In the genomic region with DNA sequence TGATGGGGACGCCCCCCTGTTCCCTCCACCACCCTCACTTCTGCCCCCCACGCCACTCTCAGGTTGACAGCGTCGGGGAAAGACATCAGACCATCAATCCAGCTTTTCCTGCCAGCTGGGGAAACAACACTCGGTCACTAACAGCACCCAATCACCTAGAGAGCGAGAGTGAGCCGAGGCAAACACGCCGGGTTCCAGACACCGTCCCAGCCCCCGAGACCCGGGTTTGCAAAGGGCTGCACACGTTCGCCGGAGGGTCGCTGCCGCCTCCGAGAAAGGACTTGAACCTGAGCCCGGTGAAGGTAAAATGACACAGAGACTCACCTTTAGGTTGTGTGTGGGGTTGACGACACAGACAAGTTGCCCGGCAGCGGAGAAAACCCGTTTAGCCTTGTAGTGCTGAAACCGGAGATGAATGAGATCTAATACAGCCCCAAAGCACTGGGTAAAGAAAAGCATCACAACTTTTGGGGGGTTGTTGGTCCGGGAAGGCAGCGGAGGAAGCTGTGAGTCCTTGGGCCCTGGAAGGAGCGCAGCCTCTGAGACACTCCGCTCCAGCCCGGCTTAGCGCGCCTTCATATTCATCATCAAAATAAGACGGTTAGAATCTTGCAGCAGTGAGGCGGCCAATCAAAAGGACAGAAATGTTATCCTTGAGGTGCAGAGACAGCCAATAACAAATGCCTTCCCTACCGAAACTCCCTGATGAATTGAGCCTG, we compare ENCODE assay signal across 8 cellular contexts. TPM values are rescaled to one million over a fixed set of nuclear protein-coding genes. Genes with fewer than 3 reads are reported as not detected.
A peak's percentile ranks its signal among the peaks of the same experiment; 100 is the strongest.
DNase-seq lines count a peak whose midpoint lies in the region; ATAC-seq and TF ChIP-seq lines count a peak whose summit lies in the region.

A gene with protein sequence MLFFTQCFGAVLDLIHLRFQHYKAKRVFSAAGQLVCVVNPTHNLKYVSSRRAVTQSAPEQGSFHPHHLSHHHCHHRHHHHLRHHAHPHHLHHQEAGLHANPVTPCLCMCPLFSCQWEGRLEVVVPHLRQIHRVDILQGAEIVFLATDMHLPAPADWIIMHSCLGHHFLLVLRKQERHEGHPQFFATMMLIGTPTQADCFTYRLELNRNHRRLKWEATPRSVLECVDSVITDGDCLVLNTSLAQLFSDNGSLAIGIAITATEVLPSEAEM (minus strand): TSS at position 583 of the 719 bp plus-strand sequence. CDS start 124 bp downstream, at position 459.

- ATAC-seq in GM18511 (IDR thresholded peaks at IDR 0.05; ENCODE audit: unreplicated experiment) (no peak), HG02642 (IDR thresholded peaks at IDR 0.05; ENCODE audit: poor library complexity, unreplicated experiment) (no peak), HG03439 (IDR thresholded peaks at IDR 0.05; ENCODE audit: unreplicated experiment) (no peak)

- DNase-seq in GM23248 (peak; percentile 20), fibroblast of peridontal ligament (ENCODE audit: extremely low read depth) (peak; percentile 10), ovary (no peak), MV-4-11 (lab: John Stamatoyannopoulos, UW) (no peak)
- DNase-seq in activated CD4-positive, alpha-beta memory T cell treated with anti-CD3 and anti-CD28 coated beads, Interleukin-2, amount 10 ng/mL, durations not matched to agents 7 days and 5 days = no peak

- H3F3A ChIP-seq in GM23248 (ENCODE audit: insufficient read depth) = no peaks in the 10 kb centered on the region

- H3K27ac ChIP-seq in GM23248 (no peak within 1 kb of the TSS), ovary (no peak within 1 kb of the TSS)

- TF ChIP-seq EP300 in ovary (IDR thresholded peaks at IDR 0.05) = no peak

- no peaks in the 10 kb centered on the region for H4K20me1 ChIP-seq in GM23248 (ENCODE audit: insufficient read depth)

- in situ Hi-C loops in GM23248 (cut with MboI) = no loop called here

- H3K9me3 Mint-ChIP-seq in activated CD4-positive, alpha-beta memory T cell treated with anti-CD3 and anti-CD28 coated beads, Interleukin-2, amount 10 ng/mL, durations not matched to agents 7 days and 5 days = no peaks in the 10 kb centered on the region

- H3K4me3 ChIP-seq in GM23248 (no peak within 1 kb of the TSS), ovary (peak within 1 kb of the TSS; percentile 16)

- no peak within 1 kb of the TSS for H3K9ac ChIP-seq in GM23248

- peaks cover 39% of the 10 kb centered on the region for H3K4me1 Mint-ChIP-seq in activated CD4-positive, alpha-beta memory T cell treated with anti-CD3 and anti-CD28 coated beads, Interleukin-2, amount 10 ng/mL, durations not matched to agents 7 days and 5 days

- H3K36me3 ChIP-seq in GM23248 (ENCODE audit: low read depth) (no peaks in the 10 kb centered on the region), ovary (no peaks in the 10 kb centered on the region)

- no peaks in the 10 kb centered on the region for H3K79me2 ChIP-seq in GM23248 (ENCODE audit: insufficient read depth)

- POLR2A ChIA-PET in activated CD4-positive, alpha-beta memory T cell treated with anti-CD3 and anti-CD28 coated beads, Interleukin-2, amount 10 ng/mL, durations not matched to agents 7 days and 5 days (lab: Charles Lee) = no interaction called here

- no peaks in the 10 kb centered on the region for H3K36me3 Mint-ChIP-seq in activated CD4-positive, alpha-beta memory T cell treated with anti-CD3 and anti-CD28 coated beads, Interleukin-2, amount 10 ng/mL, durations not matched to agents 7 days and 5 days (ENCODE audit: low read depth)

- H3K4me2 ChIP-seq in GM23248 (ENCODE audit: unreplicated experiment) = no peak within 1 kb of the TSS

- CTCF ChIA-PET in activated CD4-positive, alpha-beta memory T cell treated with anti-CD3 and anti-CD28 coated beads, Interleukin-2, amount 10 ng/mL, durations not matched to agents 7 days and 5 days (lab: Charles Lee) = no interaction called here

- no peaks in the 10 kb centered on the region for H3K9me3 ChIP-seq in GM23248 (ENCODE audit: low read depth)
- H3K9me3 ChIP-seq in ovary = no peaks in the 10 kb centered on the region

- no peaks in the 10 kb centered on the region for H3K9me2 ChIP-seq in GM23248 (ENCODE audit: insufficient read depth)

- H3K27ac Mint-ChIP-seq in activated CD4-positive, alpha-beta memory T cell treated with anti-CD3 and anti-CD28 coated beads, Interleukin-2, amount 10 ng/mL, durations not matched to agents 7 days and 5 days = no peak within 1 kb of the TSS

- H3K27me3 ChIP-seq in GM23248 (replicated peaks; ENCODE audit: insufficient read depth) (peaks cover 75% of the 10 kb centered on the region), ovary (no peaks in the 10 kb centered on the region)

- TF ChIP-seq CTCF in ovary (IDR thresholded peaks at IDR 0.05) = no peak

- peaks cover 56% of the 10 kb centered on the region for H3K27me3 Mint-ChIP-seq in activated CD4-positive, alpha-beta memory T cell treated with anti-CD3 and anti-CD28 coated beads, Interleukin-2, amount 10 ng/mL, durations not matched to agents 7 days and 5 days

- H3K4me1 ChIP-seq in GM23248 (ENCODE audit: insufficient read depth) (no peaks in the 10 kb centered on the region), ovary (ENCODE audit: insufficient read depth) (peaks cover 2% of the 10 kb centered on the region)

- peak within 1 kb of the TSS; percentile 32; the same call in 1 of the 2 replicates for H2AFZ ChIP-seq in GM23248

- TF ChIP-seq POLR2A in ovary (IDR thresholded peaks at IDR 0.05) = no peak

- WGBS in GM23248 (ENCODE audit: low coverage in 1 of 2, low lambda C conversion rate in 2 of 2, missing lambda C conversion rate in 2 of 2), 2 experiments = 8 to 9% methylated on average over 34 of the region's 34 CpGs
- WGBS in ovary, 3 donors = 1% methylated on average over 34 of the region's 34 CpGs

- intact Hi-C loops in ovary (cut with DNase I) = no loop called here

- H3K4me3 Mint-ChIP-seq in activated CD4-positive, alpha-beta memory T cell treated with anti-CD3 and anti-CD28 coated beads, Interleukin-2, amount 10 ng/mL, durations not matched to agents 7 days and 5 days = peak within 1 kb of the TSS; percentile 66

RNA-seq across cellular contexts. Expression of the gene that starts here (rescaled TPM):
- total RNA-seq in GM23248 (2014; rRNA removed; shearing (Covaris generic)) = not detected in 2 replicates
- not detected in 2 replicates for polyA plus RNA-seq in GM23248 (2016; fragmentation: Nextera tagmentation; extraction: Ambion mirVana)
- under 1 TPM in 1 of 2 experiments, not detected in 1; 0.03 TPM for total RNA-seq in activated CD4-positive, alpha-beta memory T cell treated with anti-CD3 and anti-CD28 coated beads, Interleukin-2, amount 10 ng/mL, durations not matched to agents 7 days and 5 days
- total RNA-seq in ovary = 1 to 10 TPM in 2 of 7 donors, under 1 TPM in 3, not detected in 2; 0.18 to 2.3 (median 0.72) TPM
- polyA plus RNA-seq in ovary = under 1 TPM; 0.01 to 0.03 TPM

Comparison
In these comparisons a context has a peak if more than half of its experiments do, and no peak if none do; other contexts are left out.
1. Peak in DNase-seq in GM23248; RNA of the gene not detected or under 1 TPM.